In genomic region chr1:31407029-31407626, GRCh38 we compare ENCODE assay signal across 25 cellular contexts. TPM values are rescaled to one million over a fixed set of nuclear protein-coding genes. Genes with fewer than 3 reads are reported as not detected.
"Had no signal": no experiment of that assay in that cellular context is flagged by ENCODE, and none has a peak within 500 bp of the region (broad histone marks: within the 10 kb centered on the region; RNA-seq: fewer than 3 reads in every experiment).

No MANE protein-coding gene starts in this region.

- H3K27ac ChIP-seq: ascending aorta, lower lobe of right lung, neutrophil, pancreas, psoas muscle, right atrium auricular region, skin epidermis, testis, vagina had no signal

- FAIRE-seq: endometrium, kidney, pancreas had no signal

- H3K27me3 ChIP-seq: ascending aorta, pancreas, right atrium auricular region, testis, vagina had no signal

- H3K4me1 ChIP-seq: ascending aorta, lower lobe of right lung, pancreas, psoas muscle, right atrium auricular region, testis, vagina had no signal

- H3K9me3 ChIP-seq: ascending aorta, lower lobe of right lung, neutrophil, pancreas, psoas muscle, right atrium auricular region, testis, vagina had no signal

- ATAC-seq: activated naive CD4-positive, alpha-beta T cell treated with anti-CD3 and anti-CD28 coated beads, Interleukin-2, amount 50 U/mL, for 72 hours; left lobe of liver; lower lobe of right lung; naive thymus-derived CD8-positive, alpha-beta T cell; pancreas; psoas muscle; stimulated activated effector memory CD8-positive, alpha-beta T cell treated with anti-CD3 and anti-CD28 coated beads, Interleukin-12 subunit alpha, Interleukin-12 subunit beta, amount 100 ng/mL, for 72 hours had no signal

- H3K4me3 ChIP-seq: ascending aorta, lower lobe of right lung, pancreas, psoas muscle, right atrium auricular region, skin epidermis, testis, vagina had no signal

- H3K36me3 ChIP-seq: ascending aorta, lower lobe of right lung, neutrophil, pancreas, right atrium auricular region, vagina had no signal

- DNase-seq: activated CD4-positive, alpha-beta T cell treated with anti-CD3 and anti-CD28 coated beads for 1 hour; activated gamma-delta T cell treated with Interleukin-2 at 50 U/mL for 16 hours; activated T-cell treated with anti-CD3 and anti-CD28 coated beads, Interleukin-2, amount 50 U/mL, for 1 hour; cerebellar nuclear complex; cortex of kidney; erythroblast; foreskin melanocyte; kidney; lower lobe of right lung; naive thymus-derived CD8-positive, alpha-beta T cell; pancreas; psoas muscle; stimulated activated CD4-positive, alpha-beta T cell treated with anti-CD3 and anti-CD28 coated beads, Interleukin-1b, Interleukin-23, amount 100 ng/mL, for 48 hours; SW 1271; T-helper 2 cell; testis had no signal

RNA-seq across cellular contexts. Expression of gene SERINC2, which starts 5.9 kb away (rescaled TPM):
- total RNA-seq: naive thymus-derived CD8-positive, alpha-beta T cell had no signal
- polyA plus RNA-seq: naive thymus-derived CD8-positive, alpha-beta T cell had no signal

RNA-seq across cellular contexts. Expression of gene FABP3, which starts 34.3 kb away (rescaled TPM):
- total RNA-seq: activated naive CD4-positive, alpha-beta T cell treated with anti-CD3 and anti-CD28 coated beads, Interleukin-2, amount 50 U/mL, for 72 hours; naive thymus-derived CD8-positive, alpha-beta T cell had no signal
- polyA plus RNA-seq: naive thymus-derived CD8-positive, alpha-beta T cell had no signal
